Comparison of ENCODE assay signal across 23 cellular contexts in the genomic region with DNA sequence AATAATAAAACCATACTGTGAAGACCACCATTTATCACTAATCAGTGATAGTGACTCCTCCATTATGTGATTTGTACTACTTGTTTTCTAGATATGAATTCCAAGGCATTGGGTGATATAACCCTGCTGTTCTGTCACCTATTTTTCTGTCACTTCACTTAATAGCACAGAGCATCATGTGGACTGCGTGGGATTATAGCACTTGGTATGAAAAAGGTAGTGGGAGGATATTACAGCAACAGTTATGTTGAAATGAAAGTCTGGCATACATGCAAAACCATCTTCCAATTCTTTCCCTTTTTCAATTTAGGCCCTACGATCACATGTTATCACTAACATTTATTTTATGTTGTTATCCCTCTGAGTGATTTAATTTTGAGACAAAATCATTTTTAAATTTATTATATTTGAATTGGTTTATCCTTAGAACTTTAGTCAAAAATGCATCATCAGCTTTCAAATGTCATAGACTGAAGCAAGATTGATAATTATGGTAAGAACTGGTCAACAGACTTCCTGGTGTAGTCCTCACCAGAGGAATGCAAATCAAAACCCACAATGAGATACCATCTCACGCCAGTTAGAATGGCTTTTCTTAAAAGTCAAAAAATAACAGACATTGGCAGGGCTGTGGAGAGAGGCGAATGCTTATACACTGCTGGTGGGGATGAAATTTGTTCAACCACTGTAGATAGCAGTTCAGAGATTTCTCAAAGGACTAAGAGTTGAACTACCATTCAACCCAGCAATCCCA.
"Had no signal": no experiment of that assay in that cellular context is flagged by ENCODE, and none has a peak within 500 bp of the region (broad histone marks: within the 10 kb centered on the region; RNA-seq: fewer than 3 reads in every experiment).

No MANE protein-coding gene starts in this region.

- H3K36me3 Mint-ChIP-seq: activated CD4-positive, alpha-beta memory T cell treated with anti-CD3 and anti-CD28 coated beads for 36 hours; activated naive CD8-positive, alpha-beta T cell treated with anti-CD3 and anti-CD28 coated beads for 36 hours; WTC11 had no signal

- H3K27me3 ChIP-seq: gastroesophageal sphincter, heart left ventricle, left lung, right atrium auricular region, suprapubic skin had no signal

- H3K27ac Mint-ChIP-seq: activated CD4-positive, alpha-beta memory T cell treated with anti-CD3 and anti-CD28 coated beads for 36 hours; activated CD4-positive, alpha-beta T cell treated with anti-CD3 and anti-CD28 coated beads for 36 hours; activated naive CD8-positive, alpha-beta T cell treated with anti-CD3 and anti-CD28 coated beads for 36 hours; activated T-helper 1 cell treated with anti-CD3 and anti-CD28 coated beads, Interleukin-12 subunit alpha, Interleukin-12 subunit beta, Interleukin-2, Interleukin-4 antibody, amounts not matched to agents 30 ng/mL and 10 ng/mL and 1 ng/mL, durations not matched to agents 14 hours and 24 hours and 36 hours; progenitor cell of endocrine pancreas; stimulated activated naive CD8-positive, alpha-beta T cell treated with anti-CD3 and anti-CD28 coated beads, Interleukin-15, Interleukin-2, amounts not matched to agents 100 ng/mL and 50 ng/mL, for 24 hours; T-helper 2 cell treated with Interferon-gamma antibody and Interleukin-4, amounts not matched to agents 5 μg/mL and 100 μg/mL, for 36 hours; WTC11 had no signal

- H3K9me3 Mint-ChIP-seq: activated T-helper 1 cell treated with anti-CD3 and anti-CD28 coated beads, Interleukin-12 subunit alpha, Interleukin-12 subunit beta, Interleukin-2, Interleukin-4 antibody, amounts not matched to agents 30 ng/mL and 10 ng/mL and 1 ng/mL, durations not matched to agents 14 hours and 24 hours and 36 hours; stimulated activated naive CD8-positive, alpha-beta T cell treated with anti-CD3 and anti-CD28 coated beads, Interleukin-15, Interleukin-2, amounts not matched to agents 100 ng/mL and 50 ng/mL, for 24 hours had no signal

- ATAC-seq: activated CD4-positive, alpha-beta T cell treated with anti-CD3 and anti-CD28 coated beads for 36 hours; gastroesophageal sphincter; heart left ventricle; left lung; WTC11 had no signal

- DNase-seq: activated CD4-positive, alpha-beta memory T cell treated with anti-CD3 and anti-CD28 coated beads for 36 hours; activated CD4-positive, alpha-beta T cell treated with anti-CD3 and anti-CD28 coated beads for 36 hours; activated gamma-delta T cell treated with Interleukin-2 at 50 U/mL for 16 hours; activated naive CD8-positive, alpha-beta T cell treated with anti-CD3 and anti-CD28 coated beads for 36 hours; activated T-cell treated with anti-CD3 and anti-CD28 coated beads for 4 hours; anterior cingulate cortex; cerebellar nuclear complex; cortex of kidney; heart left ventricle; kidney; left lung; occipital lobe; stimulated activated CD4-positive, alpha-beta T cell treated with anti-CD3 and anti-CD28 coated beads, Interleukin-12 subunit alpha, Interleukin-12 subunit beta, amount 100 ng/mL, for 4 hours; stimulated activated CD4-positive, alpha-beta T cell treated with anti-CD3 and anti-CD28 coated beads, Interleukin-1b, Interleukin-23, amount 100 ng/mL, for 48 hours; trophoblast cell had no signal

- H3K4me3 ChIP-seq: gastroesophageal sphincter, heart left ventricle, left lung, right atrium auricular region, suprapubic skin had no signal

- H3K27me3 Mint-ChIP-seq: activated CD4-positive, alpha-beta memory T cell treated with anti-CD3 and anti-CD28 coated beads for 36 hours; activated naive CD8-positive, alpha-beta T cell treated with anti-CD3 and anti-CD28 coated beads for 36 hours; progenitor cell of endocrine pancreas; stimulated activated naive CD8-positive, alpha-beta T cell treated with anti-CD3 and anti-CD28 coated beads, Interleukin-15, Interleukin-2, amounts not matched to agents 100 ng/mL and 50 ng/mL, for 24 hours had no signal

- H3K4me1 ChIP-seq: gastroesophageal sphincter, left lung, right atrium auricular region had no signal

- H3K9me3 ChIP-seq: gastroesophageal sphincter, heart left ventricle, left lung, right atrium auricular region, suprapubic skin had no signal

- H3K27ac ChIP-seq: gastroesophageal sphincter, heart left ventricle, left lung, right atrium auricular region, suprapubic skin had no signal

- H3K4me3 Mint-ChIP-seq: activated CD4-positive, alpha-beta memory T cell treated with anti-CD3 and anti-CD28 coated beads for 36 hours; activated CD4-positive, alpha-beta T cell treated with anti-CD3 and anti-CD28 coated beads for 36 hours; activated naive CD8-positive, alpha-beta T cell treated with anti-CD3 and anti-CD28 coated beads for 36 hours; activated T-helper 1 cell treated with anti-CD3 and anti-CD28 coated beads, Interleukin-12 subunit alpha, Interleukin-12 subunit beta, Interleukin-2, Interleukin-4 antibody, amounts not matched to agents 30 ng/mL and 10 ng/mL and 1 ng/mL, durations not matched to agents 14 hours and 24 hours and 36 hours; stimulated activated naive CD8-positive, alpha-beta T cell treated with anti-CD3 and anti-CD28 coated beads, Interleukin-15, Interleukin-2, amounts not matched to agents 100 ng/mL and 50 ng/mL, for 24 hours; T-helper 2 cell treated with Interferon-gamma antibody and Interleukin-4, amounts not matched to agents 5 μg/mL and 100 μg/mL, for 36 hours; WTC11 had no signal

- H3K36me3 ChIP-seq: gastroesophageal sphincter, heart left ventricle, left lung, right atrium auricular region, suprapubic skin had no signal
